Comparison of ENCODE assay signal across 16 cellular contexts in genomic region chr5:172525633-172526360, GRCh38.
A peak's percentile ranks its signal among the peaks of the same experiment; 100 is the strongest.
DNase-seq lines count a peak whose midpoint lies in the region; ATAC-seq and TF ChIP-seq lines count a peak whose summit lies in the region.
"Had no signal": no experiment of that assay in that cellular context is flagged by ENCODE, and none has a peak within 500 bp of the region (broad histone marks: within the 10 kb centered on the region; RNA-seq: fewer than 3 reads in every experiment).

No MANE protein-coding gene starts in this region.

- H3K4me3 ChIP-seq in coronary artery: no peak overlapping the region
- H3K4me3 ChIP-seq in esophagus squamous epithelium: no peak overlapping the region
- no peak overlapping the region for H3K4me3 ChIP-seq in transverse colon

- peak; percentile 28 for DNase-seq in coronary artery (ENCODE audit: low spot score)
- DNase-seq in esophagus squamous epithelium (lab: John Stamatoyannopoulos, UW): no peak
- no peak for DNase-seq in neural crest cell (ENCODE audit: low read depth, low spot score)
- no peak for DNase-seq in transverse colon
- no peak for DNase-seq in activated naive CD8-positive, alpha-beta T cell treated with anti-CD3 and anti-CD28 coated beads, Interleukin-2, amount 50 U/mL, for 24 hours
- DNase-seq in NOMO-1 treated with dmso at 0.1 percent for 144 hours (lab: John Stamatoyannopoulos, UW; ENCODE audit: unreplicated experiment): no peak
- DNase-seq in SK-N-DZ (ENCODE audit: low spot score): no peak
- DNase-seq: AML-193, KG1, NCI-H1417 treated with DMSO at 0.1 percent for 48 hours, NCI-H1930, NCI-H2171, NCI-H446 treated with DMSO at 0.1 percent for 48 hours had no signal

- TF ChIP-seq POLR2A in esophagus squamous epithelium (IDR thresholded peaks at IDR 0.05) (no peak), transverse colon (IDR thresholded peaks at IDR 0.05) (no peak)

- no peak overlapping the region for H3K4me3 Mint-ChIP-seq in neural crest cell
- H3K4me3 Mint-ChIP-seq in activated naive CD8-positive, alpha-beta T cell treated with anti-CD3 and anti-CD28 coated beads, Interleukin-2, amount 50 U/mL, for 24 hours: no peak overlapping the region
- H3K4me3 Mint-ChIP-seq: CD14-positive monocyte had no signal

- H3K27me3 ChIP-seq in esophagus squamous epithelium (no peaks in the 10 kb centered on the region), transverse colon (no peaks in the 10 kb centered on the region)

- no peaks in the 10 kb centered on the region for H3K36me3 ChIP-seq in esophagus squamous epithelium
- no peaks in the 10 kb centered on the region for H3K36me3 ChIP-seq in transverse colon

- H3K4me1 ChIP-seq in esophagus squamous epithelium (peaks cover 0 to 13% (median 0%) of the 10 kb centered on the region in 3 donors), transverse colon (peaks cover 0 to 15% (median 9%) of the 10 kb centered on the region in 4 donors)

- intact Hi-C loops in esophagus squamous epithelium (cut with DNase I): no loop called here
- intact Hi-C loops in transverse colon (cut with DNase I; ENCODE audit: low total_unique reads): no loop called here

- H3K36me3 Mint-ChIP-seq in neural crest cell (ENCODE audit: low read depth): peaks cover 4% of the 10 kb centered on the region
- H3K36me3 Mint-ChIP-seq in activated naive CD8-positive, alpha-beta T cell treated with anti-CD3 and anti-CD28 coated beads, Interleukin-2, amount 50 U/mL, for 24 hours (ENCODE audit: low read depth): no peaks in the 10 kb centered on the region
- H3K36me3 Mint-ChIP-seq: CD14-positive monocyte had no signal

- H3K4me1 Mint-ChIP-seq in neural crest cell: no peaks in the 10 kb centered on the region
- no peaks in the 10 kb centered on the region for H3K4me1 Mint-ChIP-seq in activated naive CD8-positive, alpha-beta T cell treated with anti-CD3 and anti-CD28 coated beads, Interleukin-2, amount 50 U/mL, for 24 hours

- 73 to 75% methylated on average over 4 to 6 of the region's 6 CpGs for WGBS in esophagus squamous epithelium, 2 donors
- 83 to 94% methylated on average over 3 to 6 of the region's 6 CpGs for WGBS in transverse colon (ENCODE audit: low coverage in 1 of 2), 2 donors

- ATAC-seq in activated naive CD8-positive, alpha-beta T cell treated with anti-CD3 and anti-CD28 coated beads, Interleukin-2, amount 50 U/mL, for 24 hours: no peak
- ATAC-seq: HepG2 had no signal

- TF ChIP-seq CTCF in coronary artery (IDR thresholded peaks at IDR 0.05): no peak
- no peak for TF ChIP-seq CTCF in esophagus squamous epithelium (IDR thresholded peaks at IDR 0.05)
- no peak for TF ChIP-seq CTCF in neural crest cell (conservative IDR thresholded peaks at IDR 0.05)
- no peak for TF ChIP-seq CTCF in transverse colon (IDR thresholded peaks at IDR 0.05)

- H3K9me3 Mint-ChIP-seq in neural crest cell: peaks cover 17% of the 10 kb centered on the region
- H3K9me3 Mint-ChIP-seq in activated naive CD8-positive, alpha-beta T cell treated with anti-CD3 and anti-CD28 coated beads, Interleukin-2, amount 50 U/mL, for 24 hours: peaks cover 13% of the 10 kb centered on the region

- peaks cover 0 to 14% (median 6%) of the 10 kb centered on the region in 3 donors for H3K9me3 ChIP-seq in esophagus squamous epithelium
- H3K9me3 ChIP-seq in transverse colon: peaks cover 8 to 10% of the 10 kb centered on the region in 2 donors

- no peaks in the 10 kb centered on the region for H3K27me3 Mint-ChIP-seq in neural crest cell (ENCODE audit: low read depth)
- H3K27me3 Mint-ChIP-seq in activated naive CD8-positive, alpha-beta T cell treated with anti-CD3 and anti-CD28 coated beads, Interleukin-2, amount 50 U/mL, for 24 hours: peaks cover 3% of the 10 kb centered on the region

- H3K27ac Mint-ChIP-seq in neural crest cell (ENCODE audit: unreplicated experiment): peak overlapping the region; percentile 53
- no peak overlapping the region for H3K27ac Mint-ChIP-seq in activated naive CD8-positive, alpha-beta T cell treated with anti-CD3 and anti-CD28 coated beads, Interleukin-2, amount 50 U/mL, for 24 hours
- H3K27ac Mint-ChIP-seq: CD14-positive monocyte had no signal

- no peak overlapping the region for H3K27ac ChIP-seq in coronary artery
- H3K27ac ChIP-seq in esophagus squamous epithelium: peak overlapping the region in 3 of 4 donors; percentile 33 to 53 (median 38)
- H3K27ac ChIP-seq in transverse colon: peak overlapping the region in 3 of 4 donors; percentile 48 to 81 (median 61)
- H3K27ac ChIP-seq: RWPE1 had no signal

- no peak for TF ChIP-seq EP300 in transverse colon (IDR thresholded peaks at IDR 0.05; ENCODE audit: low read depth)

- in situ Hi-C loops in transverse colon (cut with MboI; ENCODE audit: low pct_ligation_motif_present in 1 of 4, low pct_unique_long_range_greater_than_20kb in 1 of 4, low sequenced_read_pairs in 3 of 4): no loop called here

Comparison
In these comparisons a context has a peak if more than half of its experiments do, and no peak if none do; other contexts are left out.
1. H3K27ac ChIP-seq: peak in esophagus squamous epithelium (3 of 4) and transverse colon (3 of 4); none in coronary artery (0 of 2).